ENCODE assay signal across 7 cellular contexts in the genomic region with DNA sequence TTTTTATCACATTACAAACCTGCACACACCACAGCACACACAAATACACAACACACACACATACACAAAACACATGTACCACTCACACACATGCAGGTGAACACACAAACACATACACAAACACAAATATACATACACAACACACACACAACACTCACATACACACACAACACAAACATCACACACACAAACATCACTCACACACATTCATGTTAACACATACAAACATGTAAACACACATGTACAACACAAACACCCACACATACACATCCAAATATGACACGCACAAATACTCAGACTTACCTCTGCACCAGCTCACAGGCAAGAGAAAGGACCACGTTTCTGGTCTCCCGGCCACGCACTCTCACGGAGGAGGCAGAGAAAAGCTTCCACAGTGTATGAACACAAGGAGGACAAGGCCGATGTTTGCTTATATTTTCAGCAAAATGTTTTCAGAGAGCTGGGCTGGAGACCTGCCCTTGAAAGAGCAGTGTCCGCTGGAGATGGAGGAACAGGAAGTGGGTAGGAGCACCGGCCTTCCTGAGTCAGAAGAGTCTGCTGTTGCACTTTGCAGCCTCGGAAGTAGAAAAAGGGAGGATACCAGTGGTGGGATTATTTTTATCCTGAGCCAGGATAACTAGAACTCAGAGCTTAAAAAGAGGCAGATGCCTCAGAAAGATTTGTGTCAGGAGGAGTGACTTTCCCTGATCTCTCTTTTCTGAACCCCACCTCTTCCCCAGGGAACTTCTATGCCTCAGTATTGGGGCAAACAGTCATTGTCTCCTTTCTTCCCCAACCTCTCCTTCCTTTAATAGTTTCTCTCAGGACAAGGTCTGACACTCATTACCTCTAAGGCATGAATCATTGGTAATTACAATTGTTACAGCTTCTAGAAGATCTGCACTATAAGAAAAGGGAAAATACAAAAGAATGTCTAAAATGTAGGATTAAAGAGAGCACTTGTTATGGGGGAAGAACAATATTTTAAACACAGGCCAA. TPM values are rescaled to one million over a fixed set of nuclear protein-coding genes. Genes with fewer than 3 reads are reported as not detected.
DNase-seq lines count a peak whose midpoint lies in the region; ATAC-seq lines count a peak whose summit lies in the region.

A gene (minus strand): TSS at position 520 of the 999 bp plus-strand sequence. CDS start 2,243 bp downstream, outside the sequence.

- no peaks in the 10 kb centered on the region for H3K9me3 ChIP-seq in right cardiac atrium (ENCODE audit: control insufficient read depth, low read length)

- peak; percentile 35 for DNase-seq in activated CD8-positive, alpha-beta memory T cell treated with anti-CD3 and anti-CD28 coated beads, Interleukin-2, amount 50 U/mL, for 4 hours
- DNase-seq in right cardiac atrium = peak in 2 of 3 donors; percentile 35 to 67
- peak; percentile 16 to 68 for DNase-seq in stimulated activated effector memory CD8-positive, alpha-beta T cell treated with anti-CD3 and anti-CD28 coated beads, Interleukin-12 subunit alpha, Interleukin-12 subunit beta, amount 100 ng/mL, for 72 hours (ENCODE audit: low spot score in 2 of 2)
- DNase-seq in AG20443 (ENCODE audit: low spot score) = no peak

- peak within 1 kb of the TSS; percentile 55 for H3K4me3 ChIP-seq in right cardiac atrium (ENCODE audit: low read length)

- H3K4me3 Mint-ChIP-seq in stimulated activated effector memory CD8-positive, alpha-beta T cell treated with anti-CD3 and anti-CD28 coated beads, Interleukin-12 subunit alpha, Interleukin-12 subunit beta, amount 100 ng/mL, for 72 hours = peak within 1 kb of the TSS; percentile 88

- 48% methylated on average over 9 of the region's 9 CpGs for WGBS in right cardiac atrium

- H3K9me3 Mint-ChIP-seq in stimulated activated effector memory CD8-positive, alpha-beta T cell treated with anti-CD3 and anti-CD28 coated beads, Interleukin-12 subunit alpha, Interleukin-12 subunit beta, amount 100 ng/mL, for 72 hours = no peaks in the 10 kb centered on the region

- peaks cover 45% of the 10 kb centered on the region for H3K36me3 Mint-ChIP-seq in stimulated activated effector memory CD8-positive, alpha-beta T cell treated with anti-CD3 and anti-CD28 coated beads, Interleukin-12 subunit alpha, Interleukin-12 subunit beta, amount 100 ng/mL, for 72 hours

- peaks cover 68% of the 10 kb centered on the region for H3K4me1 Mint-ChIP-seq in stimulated activated effector memory CD8-positive, alpha-beta T cell treated with anti-CD3 and anti-CD28 coated beads, Interleukin-12 subunit alpha, Interleukin-12 subunit beta, amount 100 ng/mL, for 72 hours

- no peaks in the 10 kb centered on the region for H3K27me3 ChIP-seq in right cardiac atrium (ENCODE audit: control insufficient read depth, insufficient read depth)

- peak within 1 kb of the TSS; percentile 94 for H3K27ac Mint-ChIP-seq in stimulated activated effector memory CD8-positive, alpha-beta T cell treated with anti-CD3 and anti-CD28 coated beads, Interleukin-12 subunit alpha, Interleukin-12 subunit beta, amount 100 ng/mL, for 72 hours

- ATAC-seq in GM19463 (IDR thresholded peaks at IDR 0.05; ENCODE audit: unreplicated experiment) (peak; percentile 87), HG03565 (IDR thresholded peaks at IDR 0.05; ENCODE audit: unreplicated experiment) (peak; percentile 62), right cardiac atrium (peak; percentile 56 to 76), GM18870 (IDR thresholded peaks at IDR 0.05; ENCODE audit: unreplicated experiment) (no peak)
- ATAC-seq in stimulated activated effector memory CD8-positive, alpha-beta T cell treated with anti-CD3 and anti-CD28 coated beads, Interleukin-12 subunit alpha, Interleukin-12 subunit beta, amount 100 ng/mL, for 72 hours = peak; percentile 85

- intact Hi-C loops in right cardiac atrium (cut with DNase I) = loop anchor here in 1 of 4 donors (2.0 to 5.0 kb wide), 3 partner anchors 45 to 183 kb away; a partner anchor contains a TSS

- H3K4me1 ChIP-seq in right cardiac atrium (ENCODE audit: control insufficient read depth, insufficient read depth, low read length) = peaks cover 20% of the 10 kb centered on the region

- H3K27ac ChIP-seq in right cardiac atrium (ENCODE audit: low read length) = peak within 1 kb of the TSS; percentile 93

RNA-seq across cellular contexts. Expression of the gene that starts here (rescaled TPM):
- total RNA-seq in right cardiac atrium = 10 to 100 TPM; 22.1 to 29.1 (median 22.9) TPM
- 14.6 TPM for polyA plus RNA-seq in right cardiac atrium
